In the genomic region with DNA sequence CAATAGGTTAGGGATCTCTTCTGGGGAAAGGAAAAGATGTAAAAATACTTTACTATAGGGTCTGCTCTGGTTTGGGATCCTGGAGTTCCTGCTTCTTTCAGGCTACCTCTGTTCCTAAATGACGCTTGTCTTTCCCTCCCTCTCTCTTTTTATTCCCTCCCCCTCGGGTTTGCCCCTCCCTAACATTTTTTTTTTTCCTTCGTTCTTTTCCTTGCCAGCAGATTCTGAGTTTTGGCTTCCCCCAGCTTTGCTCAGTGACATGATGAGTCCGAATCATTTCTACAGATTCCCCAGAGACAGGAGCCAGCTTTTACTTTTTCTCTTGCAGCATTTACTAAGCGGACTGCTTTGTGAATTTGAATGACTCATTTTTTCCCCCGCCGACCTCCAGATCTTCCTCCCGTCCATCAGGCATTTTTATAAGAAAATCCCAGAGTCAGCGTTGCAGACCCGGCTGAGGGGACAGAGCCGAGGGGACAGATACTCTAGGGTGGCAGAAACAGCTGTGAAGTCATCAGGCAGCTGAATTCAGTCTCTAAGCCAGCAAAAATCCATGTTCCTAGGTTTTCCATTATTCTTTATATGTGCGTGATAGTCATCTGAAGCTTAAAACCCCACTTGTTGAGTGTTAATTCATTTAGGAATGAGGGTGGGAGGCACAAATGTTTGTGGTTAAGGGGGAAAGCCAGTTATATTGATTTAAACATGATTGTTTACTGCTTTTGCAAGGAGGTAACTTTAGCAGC, we compare ENCODE assay signal across 8 cellular contexts. TPM values are rescaled to one million over a fixed set of nuclear protein-coding genes. Genes with fewer than 3 reads are reported as not detected.
DNase-seq lines count a peak whose midpoint lies in the region; ATAC-seq and TF ChIP-seq lines count a peak whose summit lies in the region.

A gene with protein sequence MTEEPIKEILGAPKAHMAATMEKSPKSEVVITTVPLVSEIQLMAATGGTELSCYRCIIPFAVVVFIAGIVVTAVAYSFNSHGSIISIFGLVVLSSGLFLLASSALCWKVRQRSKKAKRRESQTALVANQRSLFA (minus strand): TSS at position 123 of the 746 bp plus-strand sequence. CDS start 1,794 bp downstream, outside the sequence.

- no peak for TF ChIP-seq CTCF in brain microvascular endothelial cell (IDR thresholded peaks at IDR 0.05; ENCODE audit: low read depth, low read length, missing control alignments)
- no peak for TF ChIP-seq CTCF in thoracic aorta (IDR thresholded peaks at IDR 0.05)

- ATAC-seq in thoracic aorta (ENCODE audit: insufficient number of reproducible peaks, low FRiP score, low read depth) (no peak), GM21825 (IDR thresholded peaks at IDR 0.05; ENCODE audit: unreplicated experiment) (no peak), T-cell (replicated peaks in 1 of 4) (no peak)
- ATAC-seq in activated CD4-positive, CD25-positive, alpha-beta regulatory T cell treated with anti-CD3 and anti-CD28 coated beads, Interleukin-2, amount 50 U/mL, for 24 hours: no peak

- H3K9me3 ChIP-seq in thoracic aorta: no peaks in the 10 kb centered on the region

- POLR2A ChIA-PET in T-cell (lab: Charles Lee): no interaction called here

- H3K27me3 ChIP-seq in brain microvascular endothelial cell (replicated peaks) (no peaks in the 10 kb centered on the region), thoracic aorta (replicated peaks; ENCODE audit: insufficient read depth) (no peaks in the 10 kb centered on the region)

- H3K36me3 ChIP-seq in brain microvascular endothelial cell (replicated peaks) (no peaks in the 10 kb centered on the region), thoracic aorta (no peaks in the 10 kb centered on the region)

- CTCF ChIA-PET in T-cell (lab: Charles Lee): interaction anchor here (0.7 to 1.6 kb wide), 2 partner anchors 8 to 11 kb away, joined by 3 to 5 read pairs; no protein-coding TSS in a partner anchor

- peaks cover 39 to 42% of the 10 kb centered on the region in 2 donors for H3K27me3 Mint-ChIP-seq in T-cell

- H3K4me3 ChIP-seq in brain microvascular endothelial cell (ENCODE audit: low read depth, low read length): peak within 1 kb of the TSS; percentile 24
- peak within 1 kb of the TSS; percentile 51 for H3K4me3 ChIP-seq in thoracic aorta

- DNase-seq in HT1080 (ENCODE audit: low read depth) (peak; percentile 40), brain microvascular endothelial cell (peak; percentile 79), left kidney (ENCODE audit: low read depth, low spot score) (peak; percentile 73), thoracic aorta (ENCODE audit: low spot score) (no peak), T-cell (no peak)
- no peak for DNase-seq in stimulated activated CD4-positive, alpha-beta T cell treated with anti-CD3 and anti-CD28 coated beads, Interleukin-4, amount 100 ng/mL, for 4 hours

- no peaks in the 10 kb centered on the region for H3K9me3 Mint-ChIP-seq in T-cell

- in situ Hi-C loops in brain microvascular endothelial cell (cut with HindIII; ENCODE audit: low pct_ligation_motif_present, low sequenced_read_pairs): no loop called here

- peaks cover 6 to 46% of the 10 kb centered on the region in 2 donors for H3K4me1 ChIP-seq in thoracic aorta (ENCODE audit: control insufficient read depth in 1 of 2, low read depth in 2 of 2)

- H3K4me3 Mint-ChIP-seq in T-cell: no peak within 1 kb of the TSS

- no peaks in the 10 kb centered on the region for H3K36me3 Mint-ChIP-seq in T-cell

- no peaks in the 10 kb centered on the region for H3K4me1 Mint-ChIP-seq in T-cell

- H3K27ac ChIP-seq in brain microvascular endothelial cell (no peak within 1 kb of the TSS), thoracic aorta (peak within 1 kb of the TSS in 1 of 2 donors; percentile 29)

- no peak within 1 kb of the TSS for H3K27ac Mint-ChIP-seq in T-cell

RNA-seq across cellular contexts. Expression of the gene that starts here (rescaled TPM):
- total RNA-seq in HT1080 (2014; rRNA removed; shearing (Covaris generic)): 0.40 and 0.82 TPM in 2 replicates
- polyA plus RNA-seq in HT1080 (2015; cell fraction: cytosol; rRNA removed): not detected in 2 replicates
- polyA plus RNA-seq in HT1080 (2015; cell fraction: nucleus; rRNA removed): 0.07 TPM in 1 of 2 replicates, not detected in the other
- total RNA-seq in thoracic aorta (10 to 100 TPM in 1 of 2 donors, 1 to 10 TPM in 1; 2.2 to 10.7 TPM), T-cell (under 1 TPM in 1 of 5 donors, not detected in 4; 0.35 TPM)

Comparison
In these comparisons a context has a peak if more than half of its experiments do, and no peak if none do; other contexts are left out.
1. Peak in DNase-seq in HT1080; RNA of the gene not detected or under 1 TPM.
2. DNase-seq: peak in brain microvascular endothelial cell (single experiment) and left kidney (single experiment); none in thoracic aorta (single experiment), stimulated activated CD4-positive, alpha-beta T cell treated with anti-CD3 and anti-CD28 coated beads, Interleukin-4, amount 100 ng/mL, for 4 hours (0 of 2) and T-cell (0 of 34).